In the genomic region with DNA sequence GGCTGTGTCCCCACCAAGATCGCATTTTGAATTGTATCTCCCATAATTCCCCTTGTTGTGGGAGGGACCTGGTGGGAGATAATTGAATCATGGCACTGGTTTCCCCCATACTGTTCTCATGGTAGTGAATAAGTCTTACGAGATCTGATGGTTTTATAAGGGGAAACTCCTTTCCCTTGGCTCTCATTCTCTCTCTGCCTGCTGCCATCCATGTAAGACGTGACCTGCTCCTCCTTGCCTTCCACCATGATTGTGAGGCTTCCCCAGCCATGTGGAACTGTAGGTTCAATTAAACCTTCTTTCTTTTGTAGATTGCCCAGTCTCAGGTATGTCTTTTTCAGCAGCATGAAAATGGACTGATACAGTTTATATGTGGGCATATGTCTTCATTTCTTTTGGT, we compare ENCODE assay signal across 6 cellular contexts.
DNase-seq lines count a peak whose midpoint lies in the region; ATAC-seq, FAIRE-seq and TF ChIP-seq lines count a peak whose summit lies in the region.
"Not testable (repeated sequence)": the region's sequence is repeated elsewhere in the genome, so short reads cannot be mapped to it uniquely, and the experiment has no call there.

No MANE protein-coding gene starts in this region.

- POLR2A ChIA-PET in Caco-2 (lab: Charles Lee); K562 (lab: Yijun Ruan, JAX); endothelial cell of umbilical vein (lab: Charles Lee): not testable (repeated sequence)

- not testable (repeated sequence) for H2AFZ ChIP-seq in K562 (ENCODE audit: low read depth, low read length); endothelial cell of umbilical vein (ENCODE audit: low read depth, low read length)

- not testable (repeated sequence) for H4K20me1 ChIP-seq in K562 (replicated peaks; ENCODE audit: control insufficient read depth, insufficient read depth, low read length); endothelial cell of umbilical vein (replicated peaks; ENCODE audit: control insufficient read depth, extremely low read depth, insufficient read depth, low read length)

- TF ChIP-seq CTCF in Caco-2 (IDR thresholded peaks at IDR 0.05; ENCODE audit: insufficient read depth in 1 of 2, low read depth in 1 of 2, low read length in 1 of 2, severe bottlenecking in 1 of 2, unreplicated experiment in 1 of 2); K562 (IDR thresholded peaks at IDR 0.05 in 2 of 3, conservative IDR thresholded peaks at IDR 0.05 in 1 of 3; ENCODE audit: insufficient read depth in 2 of 3, low read depth in 1 of 3, low read length in 3 of 3); endothelial cell of umbilical vein (IDR thresholded peaks at IDR 0.05; ENCODE audit: extremely low read depth in 1 of 2, insufficient read depth in 1 of 2, low read depth in 1 of 2, low read length in 2 of 2): not testable (repeated sequence)

- H3K36me3 Mint-ChIP-seq in Caco-2 (ENCODE audit: insufficient read depth, unreplicated experiment): peaks cover 62% of the 10 kb centered on the region
- peaks cover 54% of the 10 kb centered on the region for H3K36me3 Mint-ChIP-seq in IgD-negative memory B cell
- H3K36me3 Mint-ChIP-seq in memory B cell: peaks cover 76% of the 10 kb centered on the region
- H3K36me3 Mint-ChIP-seq in stimulated activated naive CD8-positive, alpha-beta T cell treated with anti-CD3 and anti-CD28 coated beads, Interleukin-15, Interleukin-2, amounts not matched to agents 100 ng/mL and 50 ng/mL, for 24 hours (ENCODE audit: low read depth): peaks cover 83% of the 10 kb centered on the region

- TF ChIP-seq RAD21 in K562 (CRISPR knock-in tag; conservative IDR thresholded peaks at IDR 0.05 in 1 of 2, IDR thresholded peaks at IDR 0.05 in 1 of 2): not testable (repeated sequence)

- H3K4me3 Mint-ChIP-seq in Caco-2 (ENCODE audit: unreplicated experiment); IgD-negative memory B cell; memory B cell; stimulated activated naive CD8-positive, alpha-beta T cell treated with anti-CD3 and anti-CD28 coated beads, Interleukin-15, Interleukin-2, amounts not matched to agents 100 ng/mL and 50 ng/mL, for 24 hours: not testable (repeated sequence)

- H3K4me3 ChIP-seq in Caco-2 (ENCODE audit: low read depth, low read length); K562; endothelial cell of umbilical vein (replicated peaks in 1 of 3; ENCODE audit: insufficient read depth in 1 of 3, low read depth in 1 of 3, low read length in 3 of 3): not testable (repeated sequence)

- not testable (repeated sequence) for FAIRE-seq in K562 (lab: Jason Lieb, UNC)
- peak; percentile 57 for FAIRE-seq in endothelial cell of umbilical vein (lab: Jason Lieb, UNC)

- not testable (repeated sequence) for H3K4me1 Mint-ChIP-seq in Caco-2 (ENCODE audit: low read depth, unreplicated experiment)
- peaks cover 7 to 17% (median 12%) of the 10 kb centered on the region in 3 donors for H3K4me1 Mint-ChIP-seq in IgD-negative memory B cell
- H3K4me1 Mint-ChIP-seq in memory B cell: peaks cover 19% of the 10 kb centered on the region
- peaks cover 19% of the 10 kb centered on the region for H3K4me1 Mint-ChIP-seq in stimulated activated naive CD8-positive, alpha-beta T cell treated with anti-CD3 and anti-CD28 coated beads, Interleukin-15, Interleukin-2, amounts not matched to agents 100 ng/mL and 50 ng/mL, for 24 hours (ENCODE audit: low read depth)

- H3K27ac ChIP-seq in K562 (ENCODE audit: extremely low read depth, low read depth, low read length); endothelial cell of umbilical vein (ENCODE audit: insufficient read depth, low read depth, low read length): not testable (repeated sequence)

- H3K27ac Mint-ChIP-seq in Caco-2 (ENCODE audit: unreplicated experiment) (peak overlapping the region; percentile 10), IgD-negative memory B cell (peak overlapping the region in 2 of 3 donors; percentile 59 to 65), memory B cell (peak overlapping the region; percentile 8)
- H3K27ac Mint-ChIP-seq in stimulated activated naive CD8-positive, alpha-beta T cell treated with anti-CD3 and anti-CD28 coated beads, Interleukin-15, Interleukin-2, amounts not matched to agents 100 ng/mL and 50 ng/mL, for 24 hours: peak overlapping the region; percentile 6

- not testable (repeated sequence) for DNase-seq in Caco-2; K562 (ENCODE audit: extremely low read depth in 1 of 4, low spot score in 3 of 4); endothelial cell of umbilical vein (ENCODE audit: low read depth, low spot score); memory B cell (ENCODE audit: low spot score in 2 of 2)

- WGBS in K562 (ENCODE audit: insufficient coverage, low coverage, missing lambda C conversion rate): 81% methylated on average over 2 of the region's 3 CpGs

- not testable (repeated sequence) for TF ChIP-seq EP300 in K562 (IDR thresholded peaks at IDR 0.05; ENCODE audit: low read length)

- H3K27me3 Mint-ChIP-seq in Caco-2 (ENCODE audit: insufficient read depth, unreplicated experiment); IgD-negative memory B cell; memory B cell; stimulated activated naive CD8-positive, alpha-beta T cell treated with anti-CD3 and anti-CD28 coated beads, Interleukin-15, Interleukin-2, amounts not matched to agents 100 ng/mL and 50 ng/mL, for 24 hours: not testable (repeated sequence)

- CTCF ChIA-PET in Caco-2 (lab: Charles Lee); K562 (lab: Yijun Ruan, JAX; ENCODE audit: low intra/inter-chr PET ratio); endothelial cell of umbilical vein (lab: Charles Lee): not testable (repeated sequence)

- intact Hi-C loops in Caco-2 (cut with micrococcal nuclease; ENCODE audit: unreplicated experiment); K562 (cut with micrococcal nuclease); endothelial cell of umbilical vein (cut with micrococcal nuclease): not testable (repeated sequence)

- not testable (repeated sequence) for H3K36me3 ChIP-seq in Caco-2 (ENCODE audit: control insufficient read depth, insufficient read depth, low read length)
- H3K36me3 ChIP-seq in K562 (ENCODE audit: control insufficient read depth, insufficient read depth, low read length): peaks cover 57% of the 10 kb centered on the region
- peaks cover 12 to 13% of the 10 kb centered on the region in 2 experiments for H3K36me3 ChIP-seq in endothelial cell of umbilical vein (ENCODE audit: control insufficient read depth in 2 of 2, extremely low read depth in 1 of 2, insufficient read depth in 2 of 2, low read length in 2 of 2)

- not testable (repeated sequence) for H3K27me3 ChIP-seq in Caco-2 (replicated peaks; ENCODE audit: control insufficient read depth, insufficient read depth, low read length); K562 (ENCODE audit: control insufficient read depth in 2 of 2, insufficient read depth in 2 of 2, low read length in 2 of 2); endothelial cell of umbilical vein (ENCODE audit: control insufficient read depth in 2 of 2, insufficient read depth in 2 of 2, low read length in 2 of 2)

- not testable (repeated sequence) for H3K4me1 ChIP-seq in Caco-2; endothelial cell of umbilical vein (ENCODE audit: control insufficient read depth, extremely low read depth, insufficient read depth, low read length)
- peaks cover 10 to 22% of the 10 kb centered on the region in 2 experiments for H3K4me1 ChIP-seq in K562 (replicated peaks in 1 of 2; ENCODE audit: control insufficient read depth in 2 of 2, insufficient read depth in 2 of 2, low read length in 2 of 2)

- H3K4me2 ChIP-seq in K562 (ENCODE audit: insufficient read depth, low read length); endothelial cell of umbilical vein (ENCODE audit: insufficient read depth, low read length): not testable (repeated sequence)

- BruUV-seq in Caco-2 (replicated peaks; lab: Mats Ljungman, UMichigan); K562 (replicated peaks; lab: Mats Ljungman, UMichigan); endothelial cell of umbilical vein (replicated peaks; lab: Mats Ljungman, UMichigan): not testable (repeated sequence)

- H3K9ac ChIP-seq in K562 (ENCODE audit: insufficient read depth in 1 of 2, low read depth in 2 of 2, low read length in 2 of 2); endothelial cell of umbilical vein (replicated peaks; ENCODE audit: extremely low read depth, insufficient read depth, low read length): not testable (repeated sequence)

- ATAC-seq in K562; memory B cell (ENCODE audit: low read depth): not testable (repeated sequence)

- not testable (repeated sequence) for TF ChIP-seq POLR2A in K562 (conservative IDR thresholded peaks at IDR 0.05); endothelial cell of umbilical vein (IDR thresholded peaks at IDR 0.05; ENCODE audit: low read depth, low read length)

- peaks cover 34% of the 10 kb centered on the region for H3K9me3 Mint-ChIP-seq in Caco-2 (ENCODE audit: unreplicated experiment)
- H3K9me3 Mint-ChIP-seq in IgD-negative memory B cell: peaks cover 7 to 18% (median 12%) of the 10 kb centered on the region in 3 donors
- peaks cover 13% of the 10 kb centered on the region for H3K9me3 Mint-ChIP-seq in memory B cell
- H3K9me3 Mint-ChIP-seq in stimulated activated naive CD8-positive, alpha-beta T cell treated with anti-CD3 and anti-CD28 coated beads, Interleukin-15, Interleukin-2, amounts not matched to agents 100 ng/mL and 50 ng/mL, for 24 hours: peaks cover 21% of the 10 kb centered on the region

- dilution Hi-C loops in endothelial cell of umbilical vein (cut with MboI; ENCODE audit: extremely low pct_ligation_motif_present, low sequenced_read_pairs): not testable (repeated sequence)

- H3K79me2 ChIP-seq in K562 (ENCODE audit: control insufficient read depth, insufficient read depth, low read length): peaks cover 16% of the 10 kb centered on the region; the same call in 2 of the 3 replicates
- peaks cover 27% of the 10 kb centered on the region for H3K79me2 ChIP-seq in endothelial cell of umbilical vein (ENCODE audit: control insufficient read depth, insufficient read depth, low read length)

- H3K9me1 ChIP-seq in K562 (ENCODE audit: control insufficient read depth, insufficient read depth, low read length); endothelial cell of umbilical vein (replicated peaks; ENCODE audit: control insufficient read depth, extremely low read depth, insufficient read depth, low read length): not testable (repeated sequence)

- peaks cover 16% of the 10 kb centered on the region for H3K9me3 ChIP-seq in Caco-2
- not testable (repeated sequence) for H3K9me3 ChIP-seq in K562 (replicated peaks; ENCODE audit: control insufficient read depth, insufficient read depth, low read depth, low read length); endothelial cell of umbilical vein (replicated peaks; ENCODE audit: control insufficient read depth, insufficient read depth, low read length)

- in situ Hi-C loops in K562 (cut with MboI): not testable (repeated sequence)

Comparison
In these comparisons a context has a peak if more than half of its experiments do, and no peak if none do; other contexts are left out.
1. H3K27ac Mint-ChIP-seq: peak in every context shown above with its lines; median percentile 62 in IgD-negative memory B cell; 10 in Caco-2; 8 in memory B cell; 6 in stimulated activated naive CD8-positive, alpha-beta T cell treated with anti-CD3 and anti-CD28 coated beads, Interleukin-15, Interleukin-2, amounts not matched to agents 100 ng/mL and 50 ng/mL, for 24 hours.